8 cellular contexts compared by ENCODE assay signal in genomic region chr16:813204-813915, GRCh38. TPM values are rescaled to one million over a fixed set of nuclear protein-coding genes. Genes with fewer than 3 reads are reported as not detected.
DNase-seq lines count a peak whose midpoint lies in the region; ATAC-seq and TF ChIP-seq lines count a peak whose summit lies in the region.

No MANE protein-coding gene starts in this region.

- no peak for ATAC-seq in DND-41 (ENCODE audit: insufficient read depth, low read depth)
- ATAC-seq in HG02642 (IDR thresholded peaks at IDR 0.05; ENCODE audit: poor library complexity, unreplicated experiment) = no peak
- ATAC-seq in GM19351 (IDR thresholded peaks at IDR 0.05; ENCODE audit: unreplicated experiment) = no peak

- DNase-seq in DND-41 (no peak), NOMO-1 (lab: John Stamatoyannopoulos, UW; ENCODE audit: unreplicated experiment in 2 of 2) (peak; percentile 26 to 30), cardiac muscle cell (ENCODE audit: low read depth in 1 of 2, low spot score in 1 of 2) (peak; percentile 36 to 77), prostate gland (ENCODE audit: low spot score) (no peak), SJCRH30 (no peak)
- DNase-seq in activated effector memory CD4-positive, alpha-beta T cell treated with Interleukin-2 at 50 U/mL for 16 hours = peak; percentile 16

- TF ChIP-seq CTCF in DND-41 (IDR thresholded peaks at IDR 0.05; ENCODE audit: borderline replicate concordance, extremely low read depth, low read length, poor library complexity, severe bottlenecking) = peak; percentile 44
- peak; percentile 48 for TF ChIP-seq CTCF in cardiac muscle cell (IDR thresholded peaks at IDR 0.05; ENCODE audit: low read depth, low read length)
- TF ChIP-seq CTCF in prostate gland (IDR thresholded peaks at IDR 0.05) = peak in 3 of 4 experiments; percentile 62 to 74 (median 73)

- no peaks in the 10 kb centered on the region for H3K4me1 ChIP-seq in DND-41 (ENCODE audit: insufficient read depth, low read length)
- H3K4me1 ChIP-seq in cardiac muscle cell (ENCODE audit: low read depth) = no peaks in the 10 kb centered on the region
- H3K4me1 ChIP-seq in prostate gland (replicated peaks) = no peaks in the 10 kb centered on the region
- H3K4me1 ChIP-seq in SJCRH30 = peaks cover 15% of the 10 kb centered on the region

- no peak overlapping the region for H3K4me3 ChIP-seq in DND-41 (ENCODE audit: low read depth in 1 of 2, low read length in 2 of 2)
- no peak overlapping the region for H3K4me3 ChIP-seq in cardiac muscle cell
- no peak overlapping the region for H3K4me3 ChIP-seq in prostate gland
- no peak overlapping the region for H3K4me3 ChIP-seq in SJCRH30

- H3K27me3 ChIP-seq in DND-41 (ENCODE audit: insufficient read depth, low read length, poor library complexity) = no peaks in the 10 kb centered on the region
- peaks cover 19% of the 10 kb centered on the region for H3K27me3 ChIP-seq in cardiac muscle cell
- peaks cover 9% of the 10 kb centered on the region for H3K27me3 ChIP-seq in prostate gland (replicated peaks; ENCODE audit: insufficient read depth)
- no peaks in the 10 kb centered on the region for H3K27me3 ChIP-seq in SJCRH30

- no peak overlapping the region for H2AFZ ChIP-seq in DND-41 (ENCODE audit: low read depth, low read length)

- H3K9ac ChIP-seq in DND-41 (ENCODE audit: low read depth, low read length) = no peak overlapping the region

- no peak for TF ChIP-seq POLR2A in prostate gland (IDR thresholded peaks at IDR 0.05)

- intact Hi-C loops in prostate gland (cut with DNase I) = loop anchor here (2.0 kb wide), 1 partner anchor 243 kb away; no protein-coding TSS in a partner anchor

- H3K27ac ChIP-seq in DND-41 (ENCODE audit: low read length) (no peak overlapping the region), cardiac muscle cell (no peak overlapping the region), prostate gland (no peak overlapping the region), SJCRH30 (no peak overlapping the region)

- H4K20me1 ChIP-seq in DND-41 (ENCODE audit: insufficient read depth, low read length) = no peaks in the 10 kb centered on the region

- WGBS in prostate gland = 26% methylated on average over 38 of the region's 67 CpGs

- no peak overlapping the region for H3K4me2 ChIP-seq in DND-41 (ENCODE audit: insufficient read depth, low read length)

- H3K36me3 ChIP-seq in DND-41 (ENCODE audit: insufficient read depth, low read length) (no peaks in the 10 kb centered on the region), cardiac muscle cell (no peaks in the 10 kb centered on the region), prostate gland (no peaks in the 10 kb centered on the region), SJCRH30 (no peaks in the 10 kb centered on the region)

- H3K9me3 ChIP-seq in DND-41 (ENCODE audit: insufficient read depth, low read length, severe bottlenecking) = no peaks in the 10 kb centered on the region
- no peaks in the 10 kb centered on the region for H3K9me3 ChIP-seq in cardiac muscle cell (ENCODE audit: low read depth)
- H3K9me3 ChIP-seq in prostate gland = no peaks in the 10 kb centered on the region
- H3K9me3 ChIP-seq in SJCRH30 (replicated peaks) = no peaks in the 10 kb centered on the region

- H3K79me2 ChIP-seq in DND-41 (ENCODE audit: insufficient read depth, low read length) = no peaks in the 10 kb centered on the region

RNA-seq across cellular contexts. Expression of gene GNG13, which starts 12.8 kb away (rescaled TPM):
- total RNA-seq in cardiac muscle cell (not detected in 2 replicates), prostate gland (not detected)
- 0.79 TPM in 1 of 2 replicates, not detected in the other for polyA plus RNA-seq in cardiac muscle cell
- not detected in 2 replicates for total RNA-seq in SJCRH30 (2014; rRNA removed; shearing (Covaris generic))

RNA-seq across cellular contexts. Expression of gene CHTF18, which starts 24.9 kb away (rescaled TPM):
- total RNA-seq in cardiac muscle cell = 57.4 and 107 TPM in 2 replicates
- polyA plus RNA-seq in cardiac muscle cell = 43.6 and 58.5 TPM in 2 replicates
- total RNA-seq in prostate gland = 10 to 100 TPM in 1 of 2 donors, 1 to 10 TPM in 1; 7.8 to 57.5 TPM
- total RNA-seq in SJCRH30 (2014; rRNA removed; shearing (Covaris generic)) = 34.5 and 46.0 TPM in 2 replicates

RNA-seq across cellular contexts. Expression of gene RPUSD1, which starts 25.2 kb away (rescaled TPM):
- total RNA-seq in cardiac muscle cell (32.2 and 36.1 TPM in 2 replicates), prostate gland (10 to 100 TPM; 22.0 to 32.4 TPM)
- polyA plus RNA-seq in cardiac muscle cell = 27.0 and 34.3 TPM in 2 replicates
- total RNA-seq in SJCRH30 (2014; rRNA removed; shearing (Covaris generic)) = 35.5 and 38.7 TPM in 2 replicates

RNA-seq across cellular contexts. Expression of gene MSLN, which starts 52.8 kb away (rescaled TPM):
- total RNA-seq in cardiac muscle cell (0.32 and 4.5 TPM in 2 replicates), prostate gland (1 to 10 TPM in 1 of 2 donors, under 1 TPM in 1; 0.74 to 7.3 TPM)
- not detected in 2 replicates for polyA plus RNA-seq in cardiac muscle cell
- not detected in 2 replicates for total RNA-seq in SJCRH30 (2014; rRNA removed; shearing (Covaris generic))

Comparison
In these comparisons a context has a peak if more than half of its experiments do, and no peak if none do; other contexts are left out.
1. DNase-seq: peak in NOMO-1 (2 of 2), activated effector memory CD4-positive, alpha-beta T cell treated with Interleukin-2 at 50 U/mL for 16 hours (single experiment) and cardiac muscle cell (2 of 2); none in DND-41 (single experiment), prostate gland (single experiment) and SJCRH30 (0 of 2).
2. Peak in every context shown above with its lines, with median percentiles within 50 percentile points of each other: CTCF ChIP-seq.